16 cellular contexts compared by ENCODE assay signal in genomic region chr2:38407111-38407682, GRCh38. TPM values are rescaled to one million over a fixed set of nuclear protein-coding genes. Genes with fewer than 3 reads are reported as not detected.
DNase-seq lines count a peak whose midpoint lies in the region; ATAC-seq and TF ChIP-seq lines count a peak whose summit lies in the region.
"Had no signal": no experiment of that assay in that cellular context is flagged by ENCODE, and none has a peak within 500 bp of the region (broad histone marks: within the 10 kb centered on the region; RNA-seq: fewer than 3 reads in every experiment).

No MANE protein-coding gene starts in this region.

- no peak overlapping the region for H3K4me2 ChIP-seq in OCI-LY1 (ENCODE audit: low read length)

- H3K4me1 ChIP-seq in OCI-LY1 (ENCODE audit: insufficient read depth, low read length, severe bottlenecking), result peaks cover 39% of the 10 kb centered on the region
- H3K4me1 ChIP-seq in esophagus (ENCODE audit: control insufficient read depth in 2 of 2, insufficient read depth in 2 of 2, low read length in 1 of 2), result peaks cover 0 to 12% of the 10 kb centered on the region in 2 donors
- peaks cover 0 to 9% of the 10 kb centered on the region in 2 donors for H3K4me1 ChIP-seq in lung (ENCODE audit: control insufficient read depth in 2 of 2, insufficient read depth in 2 of 2, low read length in 2 of 2)
- peaks cover 32% of the 10 kb centered on the region for H3K4me1 ChIP-seq in testis

- no peak overlapping the region for H3K9ac ChIP-seq in OCI-LY1 (ENCODE audit: low read length)

- no peaks in the 10 kb centered on the region for H3K4me1 Mint-ChIP-seq in activated CD8-positive, alpha-beta memory T cell treated with anti-CD3 and anti-CD28 coated beads, Interleukin-2, amount 10 ng/mL, durations not matched to agents 7 days and 5 days

- no peak for TF ChIP-seq POLR2A in testis (IDR thresholded peaks at IDR 0.05)

- H3K36me3 Mint-ChIP-seq in activated CD8-positive, alpha-beta memory T cell treated with anti-CD3 and anti-CD28 coated beads, Interleukin-2, amount 10 ng/mL, durations not matched to agents 7 days and 5 days, result no peaks in the 10 kb centered on the region
- H3K36me3 Mint-ChIP-seq: brain, CD14-positive monocyte, IgD-negative memory B cell had no signal

- 57 to 63% methylated on average over 4 of the region's 4 CpGs for WGBS in esophagus, 2 donors
- 55 to 64% methylated on average over 4 of the region's 4 CpGs for WGBS in lung, 2 donors
- WGBS in testis, 2 donors, result 43 to 45% methylated on average over 4 of the region's 4 CpGs

- H3K27ac ChIP-seq in OCI-LY1 (ENCODE audit: low read depth, low read length, poor library complexity, severe bottlenecking), result peak overlapping the region; percentile 99
- peak overlapping the region; percentile 65 to 91 for H3K27ac ChIP-seq in esophagus (ENCODE audit: low read depth in 2 of 2, low read length in 1 of 2)
- H3K27ac ChIP-seq in lung (ENCODE audit: low read depth in 1 of 2, low read length in 1 of 2), result peak overlapping the region; percentile 66 to 93
- H3K27ac ChIP-seq in testis, result peak overlapping the region; percentile 69 to 70

- intact Hi-C loops in testis (cut with DNase I; ENCODE audit: low total_unique reads), result no loop called here

- peaks cover 1% of the 10 kb centered on the region for H3K9me3 Mint-ChIP-seq in activated CD8-positive, alpha-beta memory T cell treated with anti-CD3 and anti-CD28 coated beads, Interleukin-2, amount 10 ng/mL, durations not matched to agents 7 days and 5 days (ENCODE audit: low read depth)
- H3K9me3 Mint-ChIP-seq: stimulated activated naive B cell treated with anti-CD40 and anti-IgM and Interleukin-4, amounts not matched to agents 10 μg/mL and 1 μg/mL and 100 μg/mL, for 72 hours had no signal

- no peak overlapping the region for H3K4me3 Mint-ChIP-seq in activated CD8-positive, alpha-beta memory T cell treated with anti-CD3 and anti-CD28 coated beads, Interleukin-2, amount 10 ng/mL, durations not matched to agents 7 days and 5 days
- H3K4me3 Mint-ChIP-seq: activated B cell treated with CpG ODN at 0.5 μM for 24 hours; activated T-cell treated with anti-CD3 and anti-CD28 coated beads, Interleukin-2, amount 50 U/mL, for 72 hours; brain; CD14-positive monocyte; stimulated activated naive B cell treated with anti-CD40 and anti-IgM and Interleukin-4, amounts not matched to agents 10 μg/mL and 1 μg/mL and 100 μg/mL, for 72 hours had no signal

- H3K27me3 ChIP-seq in OCI-LY1 (ENCODE audit: insufficient read depth, low read length) (no peaks in the 10 kb centered on the region), esophagus (ENCODE audit: control insufficient read depth in 1 of 2, insufficient read depth in 2 of 2, low read length in 2 of 2) (no peaks in the 10 kb centered on the region), lung (ENCODE audit: control insufficient read depth, insufficient read depth) (no peaks in the 10 kb centered on the region), testis (no peaks in the 10 kb centered on the region)

- no peak for TF ChIP-seq CTCF in OCI-LY1 (IDR thresholded peaks at IDR 0.05; ENCODE audit: low read length)
- TF ChIP-seq CTCF in lung (IDR thresholded peaks at IDR 0.05; ENCODE audit: control extremely low read depth, extremely low read depth), result no peak
- TF ChIP-seq CTCF in testis (IDR thresholded peaks at IDR 0.05), result no peak

- H4K20me1 ChIP-seq in OCI-LY1 (ENCODE audit: insufficient read depth, low read length), result no peaks in the 10 kb centered on the region

- H2AFZ ChIP-seq in OCI-LY1 (ENCODE audit: low read length), result peak overlapping the region; percentile 32; the same call in 1 of the 2 replicates

- no peaks in the 10 kb centered on the region for H3K79me2 ChIP-seq in OCI-LY1 (ENCODE audit: insufficient read depth, low read length)

- H3K9me3 ChIP-seq in OCI-LY1 (ENCODE audit: low read length) (no peaks in the 10 kb centered on the region; the same call in 1 of the 2 replicates), esophagus (ENCODE audit: control insufficient read depth in 2 of 2, insufficient read depth in 1 of 2, low read depth in 1 of 2, low read length in 1 of 2) (no peaks in the 10 kb centered on the region), lung (ENCODE audit: control insufficient read depth in 2 of 2, insufficient read depth in 1 of 2, low read length in 1 of 2) (no peaks in the 10 kb centered on the region), testis (no peaks in the 10 kb centered on the region)

- H3K27ac Mint-ChIP-seq in activated CD8-positive, alpha-beta memory T cell treated with anti-CD3 and anti-CD28 coated beads, Interleukin-2, amount 10 ng/mL, durations not matched to agents 7 days and 5 days, result no peak overlapping the region
- H3K27ac Mint-ChIP-seq: activated B cell treated with CpG ODN at 0.5 μM for 24 hours; activated T-cell treated with anti-CD3 and anti-CD28 coated beads, Interleukin-2, amount 50 U/mL, for 72 hours; IgD-negative memory B cell; stimulated activated naive B cell treated with anti-CD40 and anti-IgM and Interleukin-4, amounts not matched to agents 10 μg/mL and 1 μg/mL and 100 μg/mL, for 72 hours had no signal

- H3K4me3 ChIP-seq in OCI-LY1 (ENCODE audit: low read depth, low read length, poor library complexity, severe bottlenecking) (no peak overlapping the region), esophagus (ENCODE audit: low read depth in 1 of 2, low read length in 2 of 2) (no peak overlapping the region), lung (no peak overlapping the region), testis (no peak overlapping the region)

- CTCF ChIA-PET in activated CD8-positive, alpha-beta memory T cell treated with anti-CD3 and anti-CD28 coated beads, Interleukin-2, amount 10 ng/mL, durations not matched to agents 7 days and 5 days (lab: Charles Lee), result no interaction called here

- H3F3A ChIP-seq in OCI-LY1 (ENCODE audit: insufficient read depth, low read length), result peaks cover 10% of the 10 kb centered on the region

- no peak for DNase-seq in lung (ENCODE audit: low spot score)
- DNase-seq in testis, result peak; percentile 33
- no peak for DNase-seq in stimulated activated CD4-positive, alpha-beta T cell treated with anti-CD3 and anti-CD28 coated beads, Interleukin-2, amount 100 ng/mL, for 48 hours
- DNase-seq in activated CD8-positive, alpha-beta memory T cell treated with anti-CD3 and anti-CD28 coated beads, Interleukin-2, amount 10 ng/mL, durations not matched to agents 7 days and 5 days, result no peak
- no peak for DNase-seq in COLO668 (lab: John Stamatoyannopoulos, UW; ENCODE audit: unreplicated experiment)
- DNase-seq: activated B cell treated with CpG ODN at 0.5 μM for 24 hours; activated T-cell treated with anti-CD3 and anti-CD28 coated beads, Interleukin-2, amount 50 U/mL, for 72 hours; NCI-H187; stimulated activated CD4-positive, alpha-beta T cell treated with anti-CD3 and anti-CD28 coated beads, Interleukin-1b, Interleukin-23, amount 100 ng/mL, for 48 hours; stimulated activated naive B cell treated with anti-CD40 and anti-IgM and Interleukin-4, amounts not matched to agents 10 μg/mL and 1 μg/mL and 100 μg/mL, for 72 hours had no signal

- H3K27me3 Mint-ChIP-seq in activated CD8-positive, alpha-beta memory T cell treated with anti-CD3 and anti-CD28 coated beads, Interleukin-2, amount 10 ng/mL, durations not matched to agents 7 days and 5 days, result peaks cover 8% of the 10 kb centered on the region
- H3K27me3 Mint-ChIP-seq: activated B cell treated with CpG ODN at 0.5 μM for 24 hours, brain had no signal

- no peaks in the 10 kb centered on the region for H3K36me3 ChIP-seq in OCI-LY1 (ENCODE audit: insufficient read depth, low read length)
- no peaks in the 10 kb centered on the region for H3K36me3 ChIP-seq in esophagus (ENCODE audit: control insufficient read depth in 2 of 2, insufficient read depth in 2 of 2, low read length in 1 of 2)
- no peaks in the 10 kb centered on the region for H3K36me3 ChIP-seq in lung (ENCODE audit: control insufficient read depth in 2 of 2, insufficient read depth in 2 of 2, low read length in 2 of 2)
- no peaks in the 10 kb centered on the region for H3K36me3 ChIP-seq in testis (ENCODE audit: low read depth, missing control alignments)

- no peaks in the 10 kb centered on the region for H3K9me2 ChIP-seq in OCI-LY1 (ENCODE audit: low read depth, low read length)

- peak; percentile 22 for ATAC-seq in lung (ENCODE audit: insufficient read depth, low FRiP score)
- no peak for ATAC-seq in HG02588 (IDR thresholded peaks at IDR 0.05; ENCODE audit: unreplicated experiment)
- ATAC-seq in activated CD8-positive, alpha-beta memory T cell treated with anti-CD3 and anti-CD28 coated beads, Interleukin-2, amount 10 ng/mL, durations not matched to agents 7 days and 5 days, result no peak
- ATAC-seq: activated T-cell treated with anti-CD3 and anti-CD28 coated beads, Interleukin-2, amount 50 U/mL, for 72 hours; stimulated activated naive B cell treated with anti-CD40 and anti-IgM and Interleukin-4, amounts not matched to agents 10 μg/mL and 1 μg/mL and 100 μg/mL, for 72 hours had no signal

RNA-seq across cellular contexts. Expression of gene ATL2, which starts 30.1 kb away (rescaled TPM):
- polyA plus RNA-seq in esophagus (10 to 100 TPM; 27.9 to 41.7 TPM), lung (10 to 100 TPM; 23.4 to 27.3 TPM), testis (ENCODE audit: insufficient read depth, low read depth, low replicate concordance) (38.8 TPM)
- total RNA-seq in lung (100 to 1,000 TPM in 1 of 2 donors, 10 to 100 TPM in 1; 53.1 to 171 TPM), testis (10 to 100 TPM; 80.9 to 96.3 TPM)
- total RNA-seq in activated CD8-positive, alpha-beta memory T cell treated with anti-CD3 and anti-CD28 coated beads, Interleukin-2, amount 10 ng/mL, durations not matched to agents 7 days and 5 days, result 10 to 100 TPM; 55.5 to 56.7 TPM
